15 cellular contexts compared by ENCODE assay signal in genomic region chr1:163824006-163824405, GRCh38.
DNase-seq lines count a peak whose midpoint lies in the region; ATAC-seq and TF ChIP-seq lines count a peak whose summit lies in the region.
"Had no signal": no experiment of that assay in that cellular context is flagged by ENCODE, and none has a peak within 500 bp of the region (broad histone marks: within the 10 kb centered on the region; RNA-seq: fewer than 3 reads in every experiment).

No MANE protein-coding gene starts in this region.

- DNase-seq in GM04503 (ENCODE audit: low read depth), result peak; percentile 79
- DNase-seq in adrenal gland, result peak in 6 of 7 donors; percentile 18 to 60 (median 44)
- DNase-seq in fibroblast of the aortic adventitia (ENCODE audit: low read depth), result peak; percentile 97
- DNase-seq in retinal pigment epithelial cell (ENCODE audit: low read depth), result peak; percentile 26
- no peak for DNase-seq in KG1 (lab: John Stamatoyannopoulos, UW)
- no peak for DNase-seq in activated CD4-positive, alpha-beta T cell treated with anti-CD3 and anti-CD28 coated beads, Interleukin-2, amount 50 U/mL, for 1 hour
- no peak for DNase-seq in activated naive CD4-positive, alpha-beta T cell treated with anti-CD3 and anti-CD28 coated beads for 36 hours
- DNase-seq: activated B cell treated with CpG ODN at 0.5 μM for 24 hours; activated naive CD8-positive, alpha-beta T cell treated with anti-CD3 and anti-CD28 coated beads for 36 hours; naive thymus-derived CD4-positive, alpha-beta T cell; NCI-H2171 treated with DMSO at 0.1 percent for 48 hours had no signal

- H3K4me3 ChIP-seq in adrenal gland (no peak overlapping the region), fibroblast of the aortic adventitia (ENCODE audit: low read depth, low read length) (no peak overlapping the region), retinal pigment epithelial cell (ENCODE audit: low read length) (no peak overlapping the region)

- H3K9me3 Mint-ChIP-seq in activated naive CD4-positive, alpha-beta T cell treated with anti-CD3 and anti-CD28 coated beads for 36 hours, result peaks cover 4% of the 10 kb centered on the region
- H3K9me3 Mint-ChIP-seq: activated naive CD8-positive, alpha-beta T cell treated with anti-CD3 and anti-CD28 coated beads for 36 hours; dendritic cell treated with granulocyte-macrophage colony-stimulating factor and Interleukin-4, amounts not matched to agents 40 ng/mL and 50 ng/mL, for 4 days had no signal

- H3K9me3 ChIP-seq in adrenal gland (replicated peaks in 1 of 3), result no peaks in the 10 kb centered on the region

- H3K27ac ChIP-seq in adrenal gland, result no peak overlapping the region
- H3K27ac ChIP-seq: HL-60 had no signal

- intact Hi-C loops in adrenal gland (cut with DNase I), result no loop called here
- intact Hi-C loops in activated naive CD4-positive, alpha-beta T cell treated with anti-CD3 and anti-CD28 coated beads for 36 hours (cut with micrococcal nuclease), result no loop called here

- H3K4me1 ChIP-seq in adrenal gland (replicated peaks in 1 of 2), result peaks cover 0 to 3% of the 10 kb centered on the region in 2 donors

- no peak overlapping the region for H3K4me3 Mint-ChIP-seq in activated naive CD4-positive, alpha-beta T cell treated with anti-CD3 and anti-CD28 coated beads for 36 hours
- H3K4me3 Mint-ChIP-seq: activated B cell treated with CpG ODN at 0.5 μM for 24 hours; activated naive CD8-positive, alpha-beta T cell treated with anti-CD3 and anti-CD28 coated beads for 36 hours; CD14-positive monocyte; dendritic cell treated with granulocyte-macrophage colony-stimulating factor and Interleukin-4, amounts not matched to agents 40 ng/mL and 50 ng/mL, for 4 days; naive thymus-derived CD4-positive, alpha-beta T cell had no signal

- no peaks in the 10 kb centered on the region for H3K27me3 Mint-ChIP-seq in activated naive CD4-positive, alpha-beta T cell treated with anti-CD3 and anti-CD28 coated beads for 36 hours (ENCODE audit: low read depth)
- H3K27me3 Mint-ChIP-seq: activated B cell treated with CpG ODN at 0.5 μM for 24 hours; activated naive CD8-positive, alpha-beta T cell treated with anti-CD3 and anti-CD28 coated beads for 36 hours; dendritic cell treated with granulocyte-macrophage colony-stimulating factor and Interleukin-4, amounts not matched to agents 40 ng/mL and 50 ng/mL, for 4 days; naive thymus-derived CD4-positive, alpha-beta T cell had no signal

- H3K27me3 ChIP-seq in adrenal gland, result no peaks in the 10 kb centered on the region

- no peaks in the 10 kb centered on the region for H3K36me3 ChIP-seq in adrenal gland (replicated peaks in 1 of 2)

- H3K4me1 Mint-ChIP-seq in activated naive CD4-positive, alpha-beta T cell treated with anti-CD3 and anti-CD28 coated beads for 36 hours (ENCODE audit: low read depth), result no peaks in the 10 kb centered on the region
- H3K4me1 Mint-ChIP-seq: activated B cell treated with CpG ODN at 0.5 μM for 24 hours; activated naive CD8-positive, alpha-beta T cell treated with anti-CD3 and anti-CD28 coated beads for 36 hours; CD14-positive monocyte; naive thymus-derived CD4-positive, alpha-beta T cell had no signal

- WGBS in adrenal gland, 4 donors, result 14 to 22% (median 19%) methylated on average over 1 of the region's 1 CpG

- TF ChIP-seq POLR2A in adrenal gland (IDR thresholded peaks at IDR 0.05), result no peak

- CTCF ChIA-PET in activated naive CD4-positive, alpha-beta T cell treated with anti-CD3 and anti-CD28 coated beads for 36 hours (lab: Charles Lee), result no interaction called here

- H3K27ac Mint-ChIP-seq in activated naive CD4-positive, alpha-beta T cell treated with anti-CD3 and anti-CD28 coated beads for 36 hours, result no peak overlapping the region
- H3K27ac Mint-ChIP-seq: activated B cell treated with CpG ODN at 0.5 μM for 24 hours; activated naive CD8-positive, alpha-beta T cell treated with anti-CD3 and anti-CD28 coated beads for 36 hours; CD14-positive monocyte; dendritic cell treated with granulocyte-macrophage colony-stimulating factor and Interleukin-4, amounts not matched to agents 40 ng/mL and 50 ng/mL, for 4 days; naive thymus-derived CD4-positive, alpha-beta T cell had no signal

- no peaks in the 10 kb centered on the region for H3K36me3 Mint-ChIP-seq in activated naive CD4-positive, alpha-beta T cell treated with anti-CD3 and anti-CD28 coated beads for 36 hours (ENCODE audit: low read depth)
- H3K36me3 Mint-ChIP-seq: activated naive CD8-positive, alpha-beta T cell treated with anti-CD3 and anti-CD28 coated beads for 36 hours; CD14-positive monocyte; naive thymus-derived CD4-positive, alpha-beta T cell had no signal

- no peak for ATAC-seq in GM21825 (IDR thresholded peaks at IDR 0.05; ENCODE audit: unreplicated experiment)
- ATAC-seq: naive thymus-derived CD4-positive, alpha-beta T cell had no signal

- TF ChIP-seq CTCF in adrenal gland (IDR thresholded peaks at IDR 0.05) (no peak), fibroblast of the aortic adventitia (IDR thresholded peaks at IDR 0.05; ENCODE audit: insufficient read depth, low read length) (no peak), retinal pigment epithelial cell (conservative IDR thresholded peaks at IDR 0.05; ENCODE audit: low read depth, low read length) (no peak)

Comparison
In these comparisons a context has a peak if more than half of its experiments do, and no peak if none do; other contexts are left out.
1. DNase-seq: peak in GM04503 (single experiment), adrenal gland (6 of 7), fibroblast of the aortic adventitia (single experiment) and retinal pigment epithelial cell (single experiment); none in KG1 (single experiment), activated CD4-positive, alpha-beta T cell treated with anti-CD3 and anti-CD28 coated beads, Interleukin-2, amount 50 U/mL, for 1 hour (single experiment) and activated naive CD4-positive, alpha-beta T cell treated with anti-CD3 and anti-CD28 coated beads for 36 hours (single experiment).